Comparison of ENCODE assay signal across 38 cellular contexts in genomic region chr13:89878904-89879303, GRCh38.
"Had no signal": no experiment of that assay in that cellular context is flagged by ENCODE, and none has a peak within 500 bp of the region (broad histone marks: within the 10 kb centered on the region; RNA-seq: fewer than 3 reads in every experiment).

No MANE protein-coding gene starts in this region.

- H3K9me3 ChIP-seq: ascending aorta had no signal

- H3K4me3 ChIP-seq: ascending aorta, cardiac muscle cell had no signal

- ATAC-seq: activated CD8-positive, alpha-beta memory T cell treated with anti-CD3 and anti-CD28 coated beads, Interleukin-2, amount 10 ng/mL, durations not matched to agents 7 days and 5 days; activated CD8-positive, alpha-beta T cell treated with anti-CD3 and anti-CD28 coated beads, Interleukin-2, amount 10 ng/mL, durations not matched to agents 7 days and 5 days; activated naive CD8-positive, alpha-beta T cell treated with anti-CD3 and anti-CD28 coated beads, Interleukin-2, amount 50 U/mL, for 24 hours had no signal

- H3K36me3 ChIP-seq: ascending aorta, cardiac muscle cell had no signal

- DNase-seq: activated B cell treated with CpG ODN at 0.5 μM for 24 hours; activated CD4-positive, alpha-beta memory T cell treated with anti-CD3 and anti-CD28 coated beads, Interleukin-2, amount 10 ng/mL, durations not matched to agents 7 days and 5 days; activated CD4-positive, alpha-beta T cell treated with anti-CD3 and anti-CD28 coated beads for 4 hours; activated CD4-positive, alpha-beta T cell treated with anti-CD3 and anti-CD28 coated beads, Interleukin-2, amount 10 ng/mL, durations not matched to agents 24 days and 14 days; activated CD4-positive, alpha-beta T cell treated with anti-CD3 and anti-CD28 coated beads, Interleukin-2, amount 50 U/mL, for 1 hour; activated CD4-positive, alpha-beta T cell treated with anti-CD3 and anti-CD28 coated beads, Interleukin-2, amount 50 U/mL, for 48 hours; activated CD4-positive, CD25-positive, alpha-beta regulatory T cell treated with anti-CD3 and anti-CD28 coated beads, Interleukin-2, amount 50 U/mL, for 72 hours; activated CD8-positive, alpha-beta memory T cell treated with anti-CD3 and anti-CD28 coated beads for 24 hours; activated CD8-positive, alpha-beta memory T cell treated with anti-CD3 and anti-CD28 coated beads, Interleukin-2, amount 10 ng/mL, durations not matched to agents 7 days and 5 days; activated CD8-positive, alpha-beta memory T cell treated with anti-CD3 and anti-CD28 coated beads, Interleukin-2, amount 50 U/mL, for 48 hours; activated CD8-positive, alpha-beta T cell treated with anti-CD3 and anti-CD28 coated beads, Interleukin-2, amount 10 ng/mL, durations not matched to agents 7 days and 5 days; activated effector memory CD4-positive, alpha-beta T cell treated with Interleukin-2 at 50 U/mL for 16 hours; activated gamma-delta T cell; activated naive CD4-positive, alpha-beta T cell treated with anti-CD3 and anti-CD28 coated beads, Interleukin-2, amount 10 ng/mL, durations not matched to agents 7 days and 5 days; activated naive CD4-positive, alpha-beta T cell treated with Interleukin-2 at 50 U/mL for 16 hours; activated naive CD8-positive, alpha-beta T cell treated with anti-CD3 and anti-CD28 coated beads, Interleukin-2, amount 10 ng/mL, durations not matched to agents 7 days and 5 days; activated naive CD8-positive, alpha-beta T cell treated with anti-CD3 and anti-CD28 coated beads, Interleukin-2, amount 50 U/mL, for 24 hours; activated T-cell treated with anti-CD3 and anti-CD28 coated beads, Interleukin-2, amount 50 U/mL, for 24 hours; activated T-cell treated with anti-CD3 and anti-CD28 coated beads, Interleukin-2, amount 50 U/mL, for 48 hours; amygdala; anterior cingulate cortex; caudate nucleus; cerebellar nuclear complex; T-helper 1 cell; T-helper 2 cell; T-helper 9 cell had no signal

- H3K27ac ChIP-seq: ascending aorta, cardiac muscle cell, VCaP had no signal

- H3K9me3 Mint-ChIP-seq: activated CD4-positive, alpha-beta T cell treated with anti-CD3 and anti-CD28 coated beads, Interleukin-2, amount 10 ng/mL, durations not matched to agents 24 days and 14 days; brain had no signal

- H3K4me3 Mint-ChIP-seq: activated B cell treated with CpG ODN at 0.5 μM for 24 hours; activated CD4-positive, alpha-beta memory T cell treated with anti-CD3 and anti-CD28 coated beads, Interleukin-2, amount 10 ng/mL, durations not matched to agents 7 days and 5 days; activated CD4-positive, alpha-beta T cell treated with anti-CD3 and anti-CD28 coated beads, Interleukin-2, amount 10 ng/mL, durations not matched to agents 24 days and 14 days; activated CD8-positive, alpha-beta memory T cell treated with anti-CD3 and anti-CD28 coated beads, Interleukin-2, amount 10 ng/mL, durations not matched to agents 7 days and 5 days; activated CD8-positive, alpha-beta T cell treated with anti-CD3 and anti-CD28 coated beads, Interleukin-2, amount 10 ng/mL, durations not matched to agents 7 days and 5 days; activated naive CD4-positive, alpha-beta T cell treated with anti-CD3 and anti-CD28 coated beads, Interleukin-2, amount 10 ng/mL, durations not matched to agents 7 days and 5 days; activated naive CD4-positive, alpha-beta T cell treated with anti-CD3 and anti-CD28 coated beads, Interleukin-2, amount 50 U/mL, for 24 hours; activated naive CD8-positive, alpha-beta T cell; activated naive CD8-positive, alpha-beta T cell treated with anti-CD3 and anti-CD28 coated beads, Interleukin-2, amount 10 ng/mL, durations not matched to agents 7 days and 5 days; activated naive CD8-positive, alpha-beta T cell treated with anti-CD3 and anti-CD28 coated beads, Interleukin-2, amount 50 U/mL, for 24 hours; activated T-cell treated with anti-CD3 and anti-CD28 coated beads, Interleukin-2, amount 50 U/mL, for 24 hours; brain; central memory CD8-positive, alpha-beta T cell; T-helper 1 cell treated with Interleukin-12 subunit alpha and Interleukin-12 subunit beta and Interleukin-4 antibody, amounts not matched to agents 30 μg/mL and 1 μg/mL, for 36 hours; T-helper 2 cell treated with Interferon-gamma antibody and Interleukin-4, amounts not matched to agents 5 μg/mL and 100 μg/mL, for 36 hours had no signal

- H3K36me3 Mint-ChIP-seq: activated CD8-positive, alpha-beta memory T cell treated with anti-CD3 and anti-CD28 coated beads, Interleukin-2, amount 10 ng/mL, durations not matched to agents 7 days and 5 days; activated naive CD4-positive, alpha-beta T cell treated with anti-CD3 and anti-CD28 coated beads, Interleukin-2, amount 10 ng/mL, durations not matched to agents 7 days and 5 days; activated naive CD4-positive, alpha-beta T cell treated with anti-CD3 and anti-CD28 coated beads, Interleukin-2, amount 50 U/mL, for 24 hours; activated naive CD8-positive, alpha-beta T cell; activated naive CD8-positive, alpha-beta T cell treated with anti-CD3 and anti-CD28 coated beads, Interleukin-2, amount 10 ng/mL, durations not matched to agents 7 days and 5 days; brain had no signal

- H3K27me3 Mint-ChIP-seq: activated B cell treated with CpG ODN at 0.5 μM for 24 hours; activated CD4-positive, alpha-beta memory T cell treated with anti-CD3 and anti-CD28 coated beads, Interleukin-2, amount 10 ng/mL, durations not matched to agents 7 days and 5 days; activated CD4-positive, alpha-beta T cell treated with anti-CD3 and anti-CD28 coated beads, Interleukin-2, amount 10 ng/mL, durations not matched to agents 24 days and 14 days; activated CD8-positive, alpha-beta memory T cell treated with anti-CD3 and anti-CD28 coated beads, Interleukin-2, amount 10 ng/mL, durations not matched to agents 7 days and 5 days; activated naive CD4-positive, alpha-beta T cell treated with anti-CD3 and anti-CD28 coated beads, Interleukin-2, amount 10 ng/mL, durations not matched to agents 7 days and 5 days; activated naive CD4-positive, alpha-beta T cell treated with anti-CD3 and anti-CD28 coated beads, Interleukin-2, amount 50 U/mL, for 24 hours; activated naive CD8-positive, alpha-beta T cell; activated naive CD8-positive, alpha-beta T cell treated with anti-CD3 and anti-CD28 coated beads, Interleukin-2, amount 10 ng/mL, durations not matched to agents 7 days and 5 days; activated naive CD8-positive, alpha-beta T cell treated with anti-CD3 and anti-CD28 coated beads, Interleukin-2, amount 50 U/mL, for 24 hours; activated T-cell treated with anti-CD3 and anti-CD28 coated beads, Interleukin-2, amount 50 U/mL, for 24 hours; brain; central memory CD8-positive, alpha-beta T cell had no signal

- FAIRE-seq: bronchial epithelial cell, TTC549 had no signal

- H3K27ac Mint-ChIP-seq: activated B cell treated with CpG ODN at 0.5 μM for 24 hours; activated CD4-positive, alpha-beta memory T cell treated with anti-CD3 and anti-CD28 coated beads, Interleukin-2, amount 10 ng/mL, durations not matched to agents 7 days and 5 days; activated CD4-positive, alpha-beta T cell treated with anti-CD3 and anti-CD28 coated beads, Interleukin-2, amount 10 ng/mL, durations not matched to agents 24 days and 14 days; activated CD8-positive, alpha-beta memory T cell treated with anti-CD3 and anti-CD28 coated beads, Interleukin-2, amount 10 ng/mL, durations not matched to agents 7 days and 5 days; activated CD8-positive, alpha-beta T cell treated with anti-CD3 and anti-CD28 coated beads, Interleukin-2, amount 10 ng/mL, durations not matched to agents 7 days and 5 days; activated naive CD4-positive, alpha-beta T cell treated with anti-CD3 and anti-CD28 coated beads, Interleukin-2, amount 10 ng/mL, durations not matched to agents 7 days and 5 days; activated naive CD4-positive, alpha-beta T cell treated with anti-CD3 and anti-CD28 coated beads, Interleukin-2, amount 50 U/mL, for 24 hours; activated naive CD8-positive, alpha-beta T cell; activated naive CD8-positive, alpha-beta T cell treated with anti-CD3 and anti-CD28 coated beads, Interleukin-2, amount 10 ng/mL, durations not matched to agents 7 days and 5 days; activated naive CD8-positive, alpha-beta T cell treated with anti-CD3 and anti-CD28 coated beads, Interleukin-2, amount 50 U/mL, for 24 hours; activated T-cell treated with anti-CD3 and anti-CD28 coated beads, Interleukin-2, amount 50 U/mL, for 24 hours; activated T-helper 2 cell treated with anti-CD3 and anti-CD28 coated beads, Interferon-gamma antibody, Interleukin-2, Interleukin-4, amounts not matched to agents 10 μg/mL and 5 μg/mL and 100 μg/mL, durations not matched to agents 14 hours and 24 hours and 36 hours; brain; T-helper 1 cell treated with Interleukin-12 subunit alpha and Interleukin-12 subunit beta and Interleukin-4 antibody, amounts not matched to agents 30 μg/mL and 1 μg/mL, for 36 hours; T-helper 2 cell treated with Interferon-gamma antibody and Interleukin-4, amounts not matched to agents 5 μg/mL and 100 μg/mL, for 36 hours had no signal

- H3K4me1 Mint-ChIP-seq: activated B cell treated with CpG ODN at 0.5 μM for 24 hours; activated CD4-positive, alpha-beta memory T cell treated with anti-CD3 and anti-CD28 coated beads, Interleukin-2, amount 10 ng/mL, durations not matched to agents 7 days and 5 days; activated CD4-positive, alpha-beta T cell treated with anti-CD3 and anti-CD28 coated beads, Interleukin-2, amount 10 ng/mL, durations not matched to agents 24 days and 14 days; activated CD8-positive, alpha-beta memory T cell treated with anti-CD3 and anti-CD28 coated beads, Interleukin-2, amount 10 ng/mL, durations not matched to agents 7 days and 5 days; activated naive CD4-positive, alpha-beta T cell treated with anti-CD3 and anti-CD28 coated beads, Interleukin-2, amount 10 ng/mL, durations not matched to agents 7 days and 5 days; activated naive CD4-positive, alpha-beta T cell treated with anti-CD3 and anti-CD28 coated beads, Interleukin-2, amount 50 U/mL, for 24 hours; activated naive CD8-positive, alpha-beta T cell treated with anti-CD3 and anti-CD28 coated beads, Interleukin-2, amount 10 ng/mL, durations not matched to agents 7 days and 5 days; activated naive CD8-positive, alpha-beta T cell treated with anti-CD3 and anti-CD28 coated beads, Interleukin-2, amount 50 U/mL, for 24 hours; brain; central memory CD8-positive, alpha-beta T cell had no signal

- H3K27me3 ChIP-seq: ascending aorta, cardiac muscle cell had no signal

- H3K4me1 ChIP-seq: ascending aorta had no signal
